13 cellular contexts compared by ENCODE assay signal in the genomic region with DNA sequence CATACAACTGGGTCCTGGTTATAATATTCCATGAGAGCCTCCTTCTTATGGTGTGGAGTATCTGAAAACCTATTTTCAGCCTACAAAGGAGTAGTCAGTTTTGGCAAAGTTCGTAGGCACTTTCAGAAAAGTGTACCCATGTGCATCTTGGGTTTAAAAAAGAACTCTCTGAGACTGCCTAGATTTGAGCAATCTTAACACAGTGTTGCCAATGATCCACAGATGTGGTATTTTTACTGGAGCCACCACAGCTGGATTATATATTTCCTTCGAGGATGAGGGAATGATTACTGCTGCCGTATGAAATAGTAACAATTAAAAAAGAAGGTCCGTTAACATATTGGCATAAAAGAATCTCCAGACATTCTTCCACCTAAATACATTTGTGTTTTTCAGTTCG. TPM values are rescaled to one million over a fixed set of nuclear protein-coding genes. Genes with fewer than 3 reads are reported as not detected.
DNase-seq lines count a peak whose midpoint lies in the region; ATAC-seq, FAIRE-seq and TF ChIP-seq lines count a peak whose summit lies in the region.
"Had no signal": no experiment of that assay in that cellular context is flagged by ENCODE, and none has a peak within 500 bp of the region (broad histone marks: within the 10 kb centered on the region; RNA-seq: fewer than 3 reads in every experiment).

No MANE protein-coding gene starts in this region.

- H3K27me3 Mint-ChIP-seq in activated CD8-positive, alpha-beta T cell treated with anti-CD3 and anti-CD28 coated beads, Interleukin-2, amount 10 ng/mL, durations not matched to agents 7 days and 5 days (ENCODE audit: low read depth) = peaks cover 28% of the 10 kb centered on the region

- H3K9me3 ChIP-seq in duodenal mucosa (ENCODE audit: control insufficient read depth in 1 of 2, low read length in 2 of 2) (no peaks in the 10 kb centered on the region), kidney (ENCODE audit: control insufficient read depth in 1 of 2, low read length in 2 of 2) (no peaks in the 10 kb centered on the region), stomach (no peaks in the 10 kb centered on the region)

- ATAC-seq in activated CD8-positive, alpha-beta T cell treated with anti-CD3 and anti-CD28 coated beads, Interleukin-2, amount 10 ng/mL, durations not matched to agents 7 days and 5 days = no peak
- ATAC-seq: effector memory CD8-positive, alpha-beta T cell; HCT116; T-helper 17 cell had no signal

- H3K4me1 ChIP-seq in duodenal mucosa (ENCODE audit: control insufficient read depth in 1 of 2, insufficient read depth in 2 of 2, low read length in 2 of 2) (peaks cover 0 to 6% of the 10 kb centered on the region in 2 donors), kidney (ENCODE audit: control insufficient read depth in 1 of 2, insufficient read depth in 1 of 2, low read depth in 1 of 2, low read length in 2 of 2) (no peaks in the 10 kb centered on the region), stomach (peaks cover 0 to 14% (median 10%) of the 10 kb centered on the region in 4 donors)

- no peak overlapping the region for H3K27ac Mint-ChIP-seq in activated CD8-positive, alpha-beta T cell treated with anti-CD3 and anti-CD28 coated beads, Interleukin-2, amount 10 ng/mL, durations not matched to agents 7 days and 5 days
- H3K27ac Mint-ChIP-seq: activated T-cell treated with anti-CD3 and anti-CD28 coated beads, Interleukin-2, amount 50 U/mL, for 24 hours; effector memory CD8-positive, alpha-beta T cell; T-helper 17 cell had no signal

- no peak for TF ChIP-seq POLR2A in stomach (IDR thresholded peaks at IDR 0.05)

- no peak overlapping the region for H3K4me3 Mint-ChIP-seq in activated CD8-positive, alpha-beta T cell treated with anti-CD3 and anti-CD28 coated beads, Interleukin-2, amount 10 ng/mL, durations not matched to agents 7 days and 5 days
- H3K4me3 Mint-ChIP-seq: activated T-cell treated with anti-CD3 and anti-CD28 coated beads, Interleukin-2, amount 50 U/mL, for 24 hours; effector memory CD8-positive, alpha-beta T cell; T-helper 17 cell had no signal

- no peak for DNase-seq in HFF-Myc (ENCODE audit: extremely low read depth, low read depth)
- no peak for DNase-seq in kidney
- DNase-seq in stomach = no peak
- DNase-seq in DMS153 treated with DMSO at 0.1 percent for 48 hours (lab: John Stamatoyannopoulos, UW; ENCODE audit: unreplicated experiment) = no peak
- DNase-seq in NCI-H510A (lab: John Stamatoyannopoulos, UW) = no peak
- no peak for DNase-seq in 8988T
- DNase-seq in activated CD8-positive, alpha-beta T cell treated with anti-CD3 and anti-CD28 coated beads, Interleukin-2, amount 10 ng/mL, durations not matched to agents 7 days and 5 days = no peak
- DNase-seq: activated T-cell treated with anti-CD3 and anti-CD28 coated beads, Interleukin-2, amount 50 U/mL, for 24 hours; effector memory CD8-positive, alpha-beta T cell; NCI-H226; T-helper 17 cell had no signal

- H3K36me3 ChIP-seq in duodenal mucosa (ENCODE audit: control insufficient read depth in 1 of 2, insufficient read depth in 2 of 2, low read length in 2 of 2) (no peaks in the 10 kb centered on the region), kidney (ENCODE audit: control insufficient read depth in 1 of 2, insufficient read depth in 2 of 2, low read length in 2 of 2) (no peaks in the 10 kb centered on the region), stomach (no peaks in the 10 kb centered on the region)

- H3K4me3 ChIP-seq in HFF-Myc (replicated peaks; ENCODE audit: low read depth, low read length) = peak overlapping the region; percentile 66
- H3K4me3 ChIP-seq in duodenal mucosa (ENCODE audit: low read depth in 1 of 2, low read length in 2 of 2) = peak overlapping the region; percentile 69 to 87
- peak overlapping the region; percentile 43 to 73 for H3K4me3 ChIP-seq in kidney (ENCODE audit: low read length in 2 of 2)
- peak overlapping the region; percentile 46 to 49 (median 47) for H3K4me3 ChIP-seq in stomach

- H3K27ac ChIP-seq in duodenal mucosa (ENCODE audit: low read depth, low read length) (no peak overlapping the region), kidney (ENCODE audit: low read depth in 2 of 2, low read length in 2 of 2) (peak overlapping the region in 1 of 2 donors; percentile 29), stomach (peak overlapping the region in 4 of 5 donors; percentile 16 to 71 (median 56))

- H3K27me3 ChIP-seq in duodenal mucosa (ENCODE audit: control insufficient read depth in 1 of 2, insufficient read depth in 2 of 2, low read length in 2 of 2) = peaks cover 7 to 15% of the 10 kb centered on the region in 2 donors
- H3K27me3 ChIP-seq in stomach = peaks cover 0 to 47% (median 19%) of the 10 kb centered on the region in 3 donors

- 65 to 77% (median 68%) methylated on average over 5 of the region's 5 CpGs for WGBS in stomach, 5 donors

- CTCF ChIA-PET in activated CD8-positive, alpha-beta T cell treated with anti-CD3 and anti-CD28 coated beads, Interleukin-2, amount 10 ng/mL, durations not matched to agents 7 days and 5 days (lab: Charles Lee) = no interaction called here

- TF ChIP-seq EP300 in stomach (IDR thresholded peaks at IDR 0.05) = no peak

- no peak for TF ChIP-seq CTCF in HFF-Myc (IDR thresholded peaks at IDR 0.05; ENCODE audit: low read depth, low read length, missing control alignments)
- TF ChIP-seq CTCF in kidney (IDR thresholded peaks at IDR 0.05; ENCODE audit: borderline replicate concordance, extremely low read depth, insufficient read depth) = no peak
- no peak for TF ChIP-seq CTCF in stomach (IDR thresholded peaks at IDR 0.05)

- intact Hi-C loops in kidney (cut with DNase I) (no loop called here), stomach (cut with DNase I; ENCODE audit: low total_unique reads) (no loop called here)

- H3K9ac ChIP-seq in duodenal mucosa (ENCODE audit: low read depth in 1 of 2, low read length in 2 of 2) = peak overlapping the region in 1 of 2 donors; percentile 58
- H3K9ac ChIP-seq in kidney (ENCODE audit: low read length in 2 of 2) = peak overlapping the region in 1 of 2 donors; percentile 41

- no peaks in the 10 kb centered on the region for H3K36me3 Mint-ChIP-seq in activated CD8-positive, alpha-beta T cell treated with anti-CD3 and anti-CD28 coated beads, Interleukin-2, amount 10 ng/mL, durations not matched to agents 7 days and 5 days (ENCODE audit: low read depth)

- no peak for FAIRE-seq in kidney (lab: Jason Lieb, UNC)

- no peaks in the 10 kb centered on the region for H3K9me3 Mint-ChIP-seq in activated CD8-positive, alpha-beta T cell treated with anti-CD3 and anti-CD28 coated beads, Interleukin-2, amount 10 ng/mL, durations not matched to agents 7 days and 5 days (ENCODE audit: insufficient read depth)
- H3K9me3 Mint-ChIP-seq: activated T-cell treated with anti-CD3 and anti-CD28 coated beads, Interleukin-2, amount 50 U/mL, for 24 hours had no signal

- no peaks in the 10 kb centered on the region for H3K4me1 Mint-ChIP-seq in activated CD8-positive, alpha-beta T cell treated with anti-CD3 and anti-CD28 coated beads, Interleukin-2, amount 10 ng/mL, durations not matched to agents 7 days and 5 days (ENCODE audit: low read depth)
- H3K4me1 Mint-ChIP-seq: T-helper 17 cell had no signal

- POLR2A ChIA-PET in activated CD8-positive, alpha-beta T cell treated with anti-CD3 and anti-CD28 coated beads, Interleukin-2, amount 10 ng/mL, durations not matched to agents 7 days and 5 days (lab: Charles Lee) = no interaction called here

RNA-seq across cellular contexts. Expression of gene PALM2AKAP2, which starts 1.1 kb away (rescaled TPM):
- 10.6 TPM for total RNA-seq in kidney
- 0.26 TPM for polyA plus RNA-seq in kidney (ENCODE audit: insufficient read depth, low read depth, low replicate concordance)
- total RNA-seq in stomach = 1 to 10 TPM in 3 of 5 donors, not detected in 2; 1.3 to 6.2 (median 1.7) TPM
- polyA plus RNA-seq in stomach = 1 to 10 TPM in 1 of 3 donors, under 1 TPM in 1, not detected in 1; 0.05 to 1.2 TPM
- total RNA-seq in activated CD8-positive, alpha-beta T cell treated with anti-CD3 and anti-CD28 coated beads, Interleukin-2, amount 10 ng/mL, durations not matched to agents 7 days and 5 days = not detected
- total RNA-seq: T-helper 17 cell had no signal
